18 cellular contexts compared by ENCODE assay signal in genomic region chr3:132569580-132569979, GRCh38. TPM values are rescaled to one million over a fixed set of nuclear protein-coding genes. Genes with fewer than 3 reads are reported as not detected.
DNase-seq lines count a peak whose midpoint lies in the region; ATAC-seq, FAIRE-seq and TF ChIP-seq lines count a peak whose summit lies in the region.
"Had no signal": no experiment of that assay in that cellular context is flagged by ENCODE, and none has a peak within 500 bp of the region (broad histone marks: within the 10 kb centered on the region; RNA-seq: fewer than 3 reads in every experiment).

No MANE protein-coding gene starts in this region.

- H3K9me3 Mint-ChIP-seq in activated naive CD4-positive, alpha-beta T cell treated with anti-CD3 and anti-CD28 coated beads, Interleukin-2, amount 50 U/mL, for 72 hours: no peaks in the 10 kb centered on the region
- no peaks in the 10 kb centered on the region for H3K9me3 Mint-ChIP-seq in activated naive CD4-positive, alpha-beta T cell treated with anti-CD3 and anti-CD28 coated beads, Interleukin-2, amount 10 ng/mL, durations not matched to agents 7 days and 5 days
- H3K9me3 Mint-ChIP-seq: natural killer cell had no signal

- intact Hi-C loops in ascending aorta (cut with DNase I) (no loop called here), aorta (cut with DNase I) (no loop called here)

- no peak for FAIRE-seq in GM19239 (lab: Jason Lieb, UNC)

- H3K4me3 ChIP-seq in ascending aorta (no peak overlapping the region), right atrium auricular region (no peak overlapping the region), aorta (ENCODE audit: low read length in 2 of 2) (no peak overlapping the region)
- H3K4me3 ChIP-seq: upper lobe of right lung had no signal

- peaks cover 8 to 20% of the 10 kb centered on the region in 2 donors for H3K36me3 Mint-ChIP-seq in activated naive CD4-positive, alpha-beta T cell treated with anti-CD3 and anti-CD28 coated beads, Interleukin-2, amount 50 U/mL, for 72 hours
- peaks cover 1% of the 10 kb centered on the region for H3K36me3 Mint-ChIP-seq in activated naive CD4-positive, alpha-beta T cell treated with anti-CD3 and anti-CD28 coated beads, Interleukin-2, amount 10 ng/mL, durations not matched to agents 7 days and 5 days

- H3K27ac Mint-ChIP-seq in activated naive CD4-positive, alpha-beta T cell treated with anti-CD3 and anti-CD28 coated beads, Interleukin-2, amount 50 U/mL, for 72 hours: peak overlapping the region in 1 of 2 donors; percentile 82
- H3K27ac Mint-ChIP-seq in activated naive CD4-positive, alpha-beta T cell treated with anti-CD3 and anti-CD28 coated beads, Interleukin-2, amount 10 ng/mL, durations not matched to agents 7 days and 5 days: no peak overlapping the region
- H3K27ac Mint-ChIP-seq: natural killer cell, progenitor cell of endocrine pancreas had no signal

- no peak for DNase-seq in activated naive CD4-positive, alpha-beta T cell treated with anti-CD3 and anti-CD28 coated beads, Interleukin-2, amount 50 U/mL, for 72 hours (ENCODE audit: low spot score in 2 of 2)
- no peak for DNase-seq in activated naive CD4-positive, alpha-beta T cell treated with anti-CD3 and anti-CD28 coated beads, Interleukin-2, amount 10 ng/mL, durations not matched to agents 7 days and 5 days
- DNase-seq in ascending aorta (ENCODE audit: low spot score in 2 of 2) (no peak), right atrium auricular region (ENCODE audit: low spot score) (no peak), aorta (no peak), GM19239 (ENCODE audit: insufficient read length, low spot score) (no peak), HUDEP-2 (lab: John Stamatoyannopoulos, UW; ENCODE audit: unreplicated experiment in 76 of 76) (no peak)
- DNase-seq: cortex of kidney; natural killer cell; NCI-H1694 treated with DMSO at 0.1 percent for 48 hours; NCI-H226; NK-92 treated with Interleukin-12 subunit alpha and Interleukin-12 subunit beta, amount 100 ng/mL, for 24 hours; RPMI8226; SW 1271; upper lobe of right lung had no signal

- 4 to 7% methylated on average over 1 of the region's 1 CpG for WGBS in aorta, 2 donors

- H3K27ac ChIP-seq in ascending aorta (peak overlapping the region; percentile 74 to 80), right atrium auricular region (peak overlapping the region; percentile 16 to 59), aorta (ENCODE audit: low read depth in 1 of 2, low read length in 2 of 2) (peak overlapping the region in 1 of 2 donors; percentile 76)
- H3K27ac ChIP-seq: upper lobe of right lung had no signal

- no peak overlapping the region for H3K4me3 Mint-ChIP-seq in activated naive CD4-positive, alpha-beta T cell treated with anti-CD3 and anti-CD28 coated beads, Interleukin-2, amount 10 ng/mL, durations not matched to agents 7 days and 5 days
- H3K4me3 Mint-ChIP-seq: natural killer cell had no signal

- H3K4me1 Mint-ChIP-seq in activated naive CD4-positive, alpha-beta T cell treated with anti-CD3 and anti-CD28 coated beads, Interleukin-2, amount 10 ng/mL, durations not matched to agents 7 days and 5 days: no peaks in the 10 kb centered on the region
- H3K4me1 Mint-ChIP-seq: natural killer cell had no signal

- no peaks in the 10 kb centered on the region for H3K27me3 Mint-ChIP-seq in activated naive CD4-positive, alpha-beta T cell treated with anti-CD3 and anti-CD28 coated beads, Interleukin-2, amount 10 ng/mL, durations not matched to agents 7 days and 5 days
- H3K27me3 Mint-ChIP-seq: progenitor cell of endocrine pancreas had no signal

- H3K4me1 ChIP-seq in ascending aorta (peaks cover 0 to 12% of the 10 kb centered on the region in 2 donors), right atrium auricular region (no peaks in the 10 kb centered on the region), aorta (ENCODE audit: control insufficient read depth in 1 of 2, insufficient read depth in 2 of 2, low read length in 2 of 2) (peaks cover 5 to 7% of the 10 kb centered on the region in 2 donors)
- H3K4me1 ChIP-seq: upper lobe of right lung had no signal

- TF ChIP-seq CTCF in ascending aorta (IDR thresholded peaks at IDR 0.05): no peak
- no peak for TF ChIP-seq CTCF in right atrium auricular region (IDR thresholded peaks at IDR 0.05)

- H3K27me3 ChIP-seq in ascending aorta (no peaks in the 10 kb centered on the region), right atrium auricular region (no peaks in the 10 kb centered on the region), aorta (ENCODE audit: control insufficient read depth in 1 of 2, insufficient read depth in 2 of 2, low read length in 1 of 2) (no peaks in the 10 kb centered on the region)
- H3K27me3 ChIP-seq: upper lobe of right lung had no signal

- CTCF ChIA-PET in activated naive CD4-positive, alpha-beta T cell treated with anti-CD3 and anti-CD28 coated beads, Interleukin-2, amount 10 ng/mL, durations not matched to agents 7 days and 5 days (lab: Charles Lee): no interaction called here

- H3K36me3 ChIP-seq in ascending aorta: no peaks in the 10 kb centered on the region
- no peaks in the 10 kb centered on the region for H3K36me3 ChIP-seq in right atrium auricular region
- H3K36me3 ChIP-seq in aorta (ENCODE audit: control insufficient read depth in 1 of 2, insufficient read depth in 2 of 2, low read length in 1 of 2): no peaks in the 10 kb centered on the region

- ATAC-seq in activated naive CD4-positive, alpha-beta T cell treated with anti-CD3 and anti-CD28 coated beads, Interleukin-2, amount 50 U/mL, for 72 hours: peak; percentile 29 to 43
- ATAC-seq in aorta (ENCODE audit: low FRiP score) (peak; percentile 63), HG02970 (IDR thresholded peaks at IDR 0.05; ENCODE audit: low FRiP score, unreplicated experiment) (no peak)
- ATAC-seq: natural killer cell, upper lobe of right lung had no signal

- H3K9me3 ChIP-seq in ascending aorta (no peaks in the 10 kb centered on the region), right atrium auricular region (no peaks in the 10 kb centered on the region), aorta (ENCODE audit: control insufficient read depth, low read length) (no peaks in the 10 kb centered on the region)
- H3K9me3 ChIP-seq: upper lobe of right lung had no signal

RNA-seq across cellular contexts. Expression of gene ACKR4, which starts 27.5 kb away (rescaled TPM):
- 1 to 10 TPM in 1 of 2 donors, under 1 TPM in 1; 0.51 to 1.2 TPM for total RNA-seq in activated naive CD4-positive, alpha-beta T cell treated with anti-CD3 and anti-CD28 coated beads, Interleukin-2, amount 50 U/mL, for 72 hours
- total RNA-seq in ascending aorta (12.8 TPM), right atrium auricular region (1 to 10 TPM; 3.9 to 7.9 TPM), aorta (10 to 100 TPM; 15.5 to 18.3 TPM)
- 10 to 100 TPM; 12.9 to 24.3 TPM for polyA plus RNA-seq in aorta
- total RNA-seq: HT1080, progenitor cell of endocrine pancreas had no signal
